Comparison of ENCODE assay signal across 1 cellular context in the genomic region with DNA sequence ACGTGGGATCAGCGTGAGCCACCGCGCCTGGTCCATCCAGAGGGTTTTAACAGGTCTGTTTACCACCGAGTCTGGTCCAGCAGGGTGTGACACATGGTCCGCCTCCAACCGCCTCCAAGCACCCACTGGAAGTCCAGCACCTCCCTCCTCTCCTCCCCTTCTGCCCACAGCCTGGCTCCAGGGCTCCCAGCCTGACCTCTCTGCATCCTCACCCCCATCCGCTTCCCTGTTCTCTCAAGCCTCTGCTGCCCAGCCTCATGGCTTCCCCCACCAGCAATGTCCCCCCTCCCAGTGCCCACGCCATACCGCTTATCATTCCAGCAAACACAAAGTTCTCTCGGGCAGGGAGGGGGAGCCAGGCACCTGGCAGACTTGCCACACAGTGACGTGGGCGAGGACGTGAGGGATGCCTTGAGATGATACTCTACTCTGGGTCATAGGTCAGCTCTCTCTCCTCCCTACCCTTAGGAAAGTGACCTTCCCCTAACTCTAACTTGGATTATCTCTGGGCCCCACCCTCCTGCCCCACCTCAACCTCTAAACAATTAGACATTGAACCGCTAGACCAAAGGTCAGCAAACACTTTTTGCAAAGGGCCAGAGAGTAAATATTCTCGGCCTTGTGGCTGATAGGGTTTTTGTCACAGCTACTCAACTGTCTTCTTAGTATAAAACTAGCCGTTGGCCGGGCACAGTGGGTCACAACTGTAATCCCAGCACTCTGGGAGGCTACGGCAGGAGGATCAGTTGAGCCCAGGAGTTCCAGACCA.
A peak's percentile ranks its signal among the peaks of the same experiment; 100 is the strongest.
TF ChIP-seq lines count a peak whose summit lies in the region.

No MANE protein-coding gene starts in this region.

TF ChIP-seq in HepG2, 621 proteins besides CTCF, POLR2A, EP300 and RAD21 (continued from another document and continues in another):
- TF ChIP-seq GATAD2A (CRISPR knock-in tag; IDR thresholded peaks at IDR 0.05) = peak; percentile 99
- peak; percentile 80 for TF ChIP-seq ZKSCAN5 (CRISPR knock-in tag; IDR thresholded peaks at IDR 0.05)
- peak; percentile 85 for TF ChIP-seq KDM6A (CRISPR knock-in tag; IDR thresholded peaks at IDR 0.05; ENCODE audit: low read depth)
- no peak for TF ChIP-seq ZNF660 (CRISPR knock-in tag; IDR thresholded peaks at IDR 0.05; ENCODE audit: borderline replicate concordance, low read depth)
- TF ChIP-seq, protein P1, sequence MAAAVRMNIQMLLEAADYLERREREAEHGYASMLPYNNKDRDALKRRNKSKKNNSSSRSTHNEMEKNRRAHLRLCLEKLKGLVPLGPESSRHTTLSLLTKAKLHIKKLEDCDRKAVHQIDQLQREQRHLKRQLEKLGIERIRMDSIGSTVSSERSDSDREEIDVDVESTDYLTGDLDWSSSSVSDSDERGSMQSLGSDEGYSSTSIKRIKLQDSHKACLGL (CRISPR knock-in tag; IDR thresholded peaks at IDR 0.05) = 0 out of 2 replicates have a peak, but pooled peaks have one; percentile 48
- TF ChIP-seq, protein P2, sequence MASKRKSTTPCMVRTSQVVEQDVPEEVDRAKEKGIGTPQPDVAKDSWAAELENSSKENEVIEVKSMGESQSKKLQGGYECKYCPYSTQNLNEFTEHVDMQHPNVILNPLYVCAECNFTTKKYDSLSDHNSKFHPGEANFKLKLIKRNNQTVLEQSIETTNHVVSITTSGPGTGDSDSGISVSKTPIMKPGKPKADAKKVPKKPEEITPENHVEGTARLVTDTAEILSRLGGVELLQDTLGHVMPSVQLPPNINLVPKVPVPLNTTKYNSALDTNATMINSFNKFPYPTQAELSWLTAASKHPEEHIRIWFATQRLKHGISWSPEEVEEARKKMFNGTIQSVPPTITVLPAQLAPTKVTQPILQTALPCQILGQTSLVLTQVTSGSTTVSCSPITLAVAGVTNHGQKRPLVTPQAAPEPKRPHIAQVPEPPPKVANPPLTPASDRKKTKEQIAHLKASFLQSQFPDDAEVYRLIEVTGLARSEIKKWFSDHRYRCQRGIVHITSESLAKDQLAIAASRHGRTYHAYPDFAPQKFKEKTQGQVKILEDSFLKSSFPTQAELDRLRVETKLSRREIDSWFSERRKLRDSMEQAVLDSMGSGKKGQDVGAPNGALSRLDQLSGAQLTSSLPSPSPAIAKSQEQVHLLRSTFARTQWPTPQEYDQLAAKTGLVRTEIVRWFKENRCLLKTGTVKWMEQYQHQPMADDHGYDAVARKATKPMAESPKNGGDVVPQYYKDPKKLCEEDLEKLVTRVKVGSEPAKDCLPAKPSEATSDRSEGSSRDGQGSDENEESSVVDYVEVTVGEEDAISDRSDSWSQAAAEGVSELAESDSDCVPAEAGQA (IDR thresholded peaks at IDR 0.05; ENCODE audit: low read depth) = no peak
- TF ChIP-seq, protein P2 (CRISPR knock-in tag; IDR thresholded peaks at IDR 0.05; ENCODE audit: borderline replicate concordance) = no peak
- 0 out of 2 replicates have a peak, but pooled peaks have one; percentile 63 for TF ChIP-seq ZNF616 (CRISPR knock-in tag; IDR thresholded peaks at IDR 0.05; ENCODE audit: low read depth)
- peak; percentile 100 for TF ChIP-seq NR2F6 (IDR thresholded peaks at IDR 0.05)
- TF ChIP-seq NR2F6 (CRISPR knock-in tag; IDR thresholded peaks at IDR 0.05) = peak; percentile 99
- TF ChIP-seq, protein P3, sequence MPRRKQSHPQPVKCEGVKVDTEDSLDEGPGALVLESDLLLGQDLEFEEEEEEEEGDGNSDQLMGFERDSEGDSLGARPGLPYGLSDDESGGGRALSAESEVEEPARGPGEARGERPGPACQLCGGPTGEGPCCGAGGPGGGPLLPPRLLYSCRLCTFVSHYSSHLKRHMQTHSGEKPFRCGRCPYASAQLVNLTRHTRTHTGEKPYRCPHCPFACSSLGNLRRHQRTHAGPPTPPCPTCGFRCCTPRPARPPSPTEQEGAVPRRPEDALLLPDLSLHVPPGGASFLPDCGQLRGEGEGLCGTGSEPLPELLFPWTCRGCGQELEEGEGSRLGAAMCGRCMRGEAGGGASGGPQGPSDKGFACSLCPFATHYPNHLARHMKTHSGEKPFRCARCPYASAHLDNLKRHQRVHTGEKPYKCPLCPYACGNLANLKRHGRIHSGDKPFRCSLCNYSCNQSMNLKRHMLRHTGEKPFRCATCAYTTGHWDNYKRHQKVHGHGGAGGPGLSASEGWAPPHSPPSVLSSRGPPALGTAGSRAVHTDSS (CRISPR knock-in tag; conservative IDR thresholded peaks at IDR 0.05) = 0 out of 2 replicates have a peak, but pooled peaks have one; percentile 65
- TF ChIP-seq, protein P4, sequence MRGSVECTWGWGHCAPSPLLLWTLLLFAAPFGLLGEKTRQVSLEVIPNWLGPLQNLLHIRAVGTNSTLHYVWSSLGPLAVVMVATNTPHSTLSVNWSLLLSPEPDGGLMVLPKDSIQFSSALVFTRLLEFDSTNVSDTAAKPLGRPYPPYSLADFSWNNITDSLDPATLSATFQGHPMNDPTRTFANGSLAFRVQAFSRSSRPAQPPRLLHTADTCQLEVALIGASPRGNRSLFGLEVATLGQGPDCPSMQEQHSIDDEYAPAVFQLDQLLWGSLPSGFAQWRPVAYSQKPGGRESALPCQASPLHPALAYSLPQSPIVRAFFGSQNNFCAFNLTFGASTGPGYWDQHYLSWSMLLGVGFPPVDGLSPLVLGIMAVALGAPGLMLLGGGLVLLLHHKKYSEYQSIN (CRISPR knock-in tag; IDR thresholded peaks at IDR 0.05; ENCODE audit: borderline replicate concordance) = no peak
- peak; percentile 45; the same call in 1 of the 2 replicates for TF ChIP-seq ZNF891 (CRISPR knock-in tag; IDR thresholded peaks at IDR 0.05)
- peak; percentile 26; the same call in 1 of the 3 replicates for TF ChIP-seq MXI1 (IDR thresholded peaks at IDR 0.05; ENCODE audit: borderline replicate concordance, low read depth, low read length)
- TF ChIP-seq KLF15 (CRISPR knock-in tag; IDR thresholded peaks at IDR 0.05; ENCODE audit: borderline replicate concordance) = no peak; the same call in 1 of the 2 replicates
- TF ChIP-seq ZNF562 (CRISPR knock-in tag; IDR thresholded peaks at IDR 0.05; ENCODE audit: borderline replicate concordance) = no peak
- no peak for TF ChIP-seq XRCC5 (optimal IDR thresholded peaks at IDR 0.05; ENCODE audit: low read length)
- no peak for TF ChIP-seq PHB2 (IDR thresholded peaks at IDR 0.05; ENCODE audit: partially characterized antibody)
- peak; percentile 82; the same call in 1 of the 2 replicates for TF ChIP-seq ZNF792 (CRISPR knock-in tag; IDR thresholded peaks at IDR 0.05)
- no peak; the same call in 1 of the 2 replicates for TF ChIP-seq ZNF33B (CRISPR knock-in tag; IDR thresholded peaks at IDR 0.05)
- peak; percentile 91 for TF ChIP-seq SMAD3 (CRISPR knock-in tag; IDR thresholded peaks at IDR 0.05)
- peak; percentile 70; the same call in 1 of the 2 replicates for TF ChIP-seq KAT7 (CRISPR knock-in tag; IDR thresholded peaks at IDR 0.05; ENCODE audit: borderline replicate concordance)
- no peak for TF ChIP-seq ZNF230 (CRISPR knock-in tag; IDR thresholded peaks at IDR 0.05)
- TF ChIP-seq ZFP62 (CRISPR knock-in tag; IDR thresholded peaks at IDR 0.05) = peak; percentile 53; the same call in 1 of the 2 replicates
- no peak for TF ChIP-seq SETDB1 (CRISPR knock-in tag; IDR thresholded peaks at IDR 0.05; ENCODE audit: borderline replicate concordance)
- no peak for TF ChIP-seq SIN3B (IDR thresholded peaks at IDR 0.05; ENCODE audit: low read length)
- no peak for TF ChIP-seq ZBTB1 (CRISPR knock-in tag; IDR thresholded peaks at IDR 0.05; ENCODE audit: borderline replicate concordance)
- TF ChIP-seq ZNF557 (CRISPR knock-in tag; IDR thresholded peaks at IDR 0.05) = no peak
- TF ChIP-seq PCBP2 (optimal IDR thresholded peaks at IDR 0.05; ENCODE audit: low read depth, low read length, poor library complexity, severe bottlenecking) = no peak
- no peak for TF ChIP-seq ZNF224 (CRISPR knock-in tag; IDR thresholded peaks at IDR 0.05)
- TF ChIP-seq, protein P5, sequence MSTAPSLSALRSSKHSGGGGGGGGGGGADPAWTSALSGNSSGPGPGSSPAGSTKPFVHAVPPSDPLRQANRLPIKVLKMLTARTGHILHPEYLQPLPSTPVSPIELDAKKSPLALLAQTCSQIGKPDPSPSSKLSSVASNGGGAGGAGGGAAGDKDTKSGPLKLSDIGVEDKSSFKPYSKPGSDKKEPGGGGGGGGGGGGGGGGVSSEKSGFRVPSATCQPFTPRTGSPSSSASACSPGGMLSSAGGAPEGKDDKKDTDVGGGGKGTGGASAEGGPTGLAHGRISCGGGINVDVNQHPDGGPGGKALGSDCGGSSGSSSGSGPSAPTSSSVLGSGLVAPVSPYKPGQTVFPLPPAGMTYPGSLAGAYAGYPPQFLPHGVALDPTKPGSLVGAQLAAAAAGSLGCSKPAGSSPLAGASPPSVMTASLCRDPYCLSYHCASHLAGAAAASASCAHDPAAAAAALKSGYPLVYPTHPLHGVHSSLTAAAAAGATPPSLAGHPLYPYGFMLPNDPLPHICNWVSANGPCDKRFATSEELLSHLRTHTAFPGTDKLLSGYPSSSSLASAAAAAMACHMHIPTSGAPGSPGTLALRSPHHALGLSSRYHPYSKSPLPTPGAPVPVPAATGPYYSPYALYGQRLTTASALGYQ (CRISPR knock-in tag; IDR thresholded peaks at IDR 0.05) = peak; percentile 78; the same call in 1 of the 2 replicates
- TF ChIP-seq RBFOX2 (IDR thresholded peaks at IDR 0.05; ENCODE audit: low read depth, low read length) = no peak
- TF ChIP-seq AKAP8 (CRISPR knock-in tag; IDR thresholded peaks at IDR 0.05) = peak; percentile 92; the same call in 1 of the 2 replicates
- 0 out of 2 replicates have a peak, but pooled peaks have one; percentile 55 for TF ChIP-seq PCBP1 (IDR thresholded peaks at IDR 0.05; ENCODE audit: borderline replicate concordance, low read depth, low read length)
- no peak for TF ChIP-seq ZNF10 (CRISPR knock-in tag; IDR thresholded peaks at IDR 0.05; ENCODE audit: borderline replicate concordance, low read depth)
- TF ChIP-seq, protein P6, sequence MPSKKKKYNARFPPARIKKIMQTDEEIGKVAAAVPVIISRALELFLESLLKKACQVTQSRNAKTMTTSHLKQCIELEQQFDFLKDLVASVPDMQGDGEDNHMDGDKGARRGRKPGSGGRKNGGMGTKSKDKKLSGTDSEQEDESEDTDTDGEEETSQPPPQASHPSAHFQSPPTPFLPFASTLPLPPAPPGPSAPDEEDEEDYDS (CRISPR knock-in tag; IDR thresholded peaks at IDR 0.05) = peak; percentile 58
- peak; percentile 65; the same call in 1 of the 2 replicates for TF ChIP-seq ELF4 (CRISPR knock-in tag; IDR thresholded peaks at IDR 0.05; ENCODE audit: borderline replicate concordance)
- TF ChIP-seq, protein P7, sequence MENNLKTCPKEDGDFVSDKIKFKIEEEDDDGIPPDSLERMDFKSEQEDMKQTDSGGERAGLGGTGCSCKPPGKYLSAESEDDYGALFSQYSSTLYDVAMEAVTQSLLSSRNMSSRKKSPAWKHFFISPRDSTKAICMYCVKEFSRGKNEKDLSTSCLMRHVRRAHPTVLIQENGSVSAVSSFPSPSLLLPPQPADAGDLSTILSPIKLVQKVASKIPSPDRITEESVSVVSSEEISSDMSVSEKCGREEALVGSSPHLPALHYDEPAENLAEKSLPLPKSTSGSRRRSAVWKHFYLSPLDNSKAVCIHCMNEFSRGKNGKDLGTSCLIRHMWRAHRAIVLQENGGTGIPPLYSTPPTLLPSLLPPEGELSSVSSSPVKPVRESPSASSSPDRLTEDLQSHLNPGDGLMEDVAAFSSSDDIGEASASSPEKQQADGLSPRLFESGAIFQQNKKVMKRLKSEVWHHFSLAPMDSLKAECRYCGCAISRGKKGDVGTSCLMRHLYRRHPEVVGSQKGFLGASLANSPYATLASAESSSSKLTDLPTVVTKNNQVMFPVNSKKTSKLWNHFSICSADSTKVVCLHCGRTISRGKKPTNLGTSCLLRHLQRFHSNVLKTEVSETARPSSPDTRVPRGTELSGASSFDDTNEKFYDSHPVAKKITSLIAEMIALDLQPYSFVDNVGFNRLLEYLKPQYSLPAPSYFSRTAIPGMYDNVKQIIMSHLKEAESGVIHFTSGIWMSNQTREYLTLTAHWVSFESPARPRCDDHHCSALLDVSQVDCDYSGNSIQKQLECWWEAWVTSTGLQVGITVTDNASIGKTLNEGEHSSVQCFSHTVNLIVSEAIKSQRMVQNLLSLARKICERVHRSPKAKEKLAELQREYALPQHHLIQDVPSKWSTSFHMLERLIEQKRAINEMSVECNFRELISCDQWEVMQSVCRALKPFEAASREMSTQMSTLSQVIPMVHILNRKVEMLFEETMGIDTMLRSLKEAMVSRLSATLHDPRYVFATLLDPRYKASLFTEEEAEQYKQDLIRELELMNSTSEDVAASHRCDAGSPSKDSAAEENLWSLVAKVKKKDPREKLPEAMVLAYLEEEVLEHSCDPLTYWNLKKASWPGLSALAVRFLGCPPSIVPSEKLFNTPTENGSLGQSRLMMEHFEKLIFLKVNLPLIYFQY (CRISPR knock-in tag; IDR thresholded peaks at IDR 0.05; ENCODE audit: borderline replicate concordance) = peak; percentile 69; the same call in 1 of the 2 replicates
- TF ChIP-seq ZFP36L2 (CRISPR knock-in tag; IDR thresholded peaks at IDR 0.05) = no peak
- TF ChIP-seq, protein P8, sequence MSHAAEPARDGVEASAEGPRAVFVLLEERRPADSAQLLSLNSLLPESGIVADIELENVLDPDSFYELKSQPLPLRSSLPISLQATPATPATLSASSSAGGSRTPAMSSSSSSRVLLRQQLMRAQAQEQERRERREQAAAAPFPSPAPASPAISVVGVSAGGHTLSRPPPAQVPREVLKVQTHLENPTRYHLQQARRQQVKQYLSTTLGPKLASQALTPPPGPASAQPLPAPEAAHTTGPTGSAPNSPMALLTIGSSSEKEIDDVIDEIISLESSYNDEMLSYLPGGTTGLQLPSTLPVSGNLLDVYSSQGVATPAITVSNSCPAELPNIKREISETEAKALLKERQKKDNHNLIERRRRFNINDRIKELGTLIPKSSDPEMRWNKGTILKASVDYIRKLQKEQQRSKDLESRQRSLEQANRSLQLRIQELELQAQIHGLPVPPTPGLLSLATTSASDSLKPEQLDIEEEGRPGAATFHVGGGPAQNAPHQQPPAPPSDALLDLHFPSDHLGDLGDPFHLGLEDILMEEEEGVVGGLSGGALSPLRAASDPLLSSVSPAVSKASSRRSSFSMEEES (CRISPR knock-in tag; IDR thresholded peaks at IDR 0.05) = peak; percentile 69; the same call in 1 of the 2 replicates
- peak; percentile 77 for TF ChIP-seq SIX4 (CRISPR knock-in tag; IDR thresholded peaks at IDR 0.05)
- TF ChIP-seq FIP1L1 (IDR thresholded peaks at IDR 0.05; ENCODE audit: borderline replicate concordance, insufficient read depth, low read depth, low read length) = no peak
- peak; percentile 76; the same call in 1 of the 2 replicates for TF ChIP-seq ZNF607 (CRISPR knock-in tag; IDR thresholded peaks at IDR 0.05; ENCODE audit: borderline replicate concordance)
